10 cellular contexts compared by ENCODE assay signal in the genomic region with DNA sequence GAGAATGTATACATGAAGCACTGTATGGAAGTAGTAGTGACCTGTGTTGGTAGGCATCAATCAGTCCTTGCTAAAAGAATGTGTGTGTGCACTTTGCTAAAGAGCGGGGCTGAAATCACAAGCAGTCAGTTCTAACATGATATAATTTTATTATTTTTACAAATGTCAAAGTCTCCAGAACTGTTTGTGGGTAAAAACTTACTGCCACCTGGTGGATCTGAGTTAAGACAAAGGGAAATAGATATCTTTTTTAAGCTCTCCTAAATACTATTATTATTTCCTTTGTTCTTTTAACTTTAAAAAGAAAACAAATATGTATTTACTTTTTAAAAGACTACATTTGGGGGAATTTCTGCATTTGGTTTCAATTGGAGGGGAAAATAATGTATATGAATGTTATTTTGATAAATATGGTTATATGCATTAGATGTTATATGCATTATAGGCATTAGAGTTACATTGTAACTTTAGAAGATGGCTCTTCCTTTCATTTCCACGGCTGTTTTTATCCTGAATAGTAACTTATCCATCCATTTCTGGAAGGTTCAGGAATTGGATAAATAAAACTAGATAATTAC. TPM values are rescaled to one million over a fixed set of nuclear protein-coding genes. Genes with fewer than 3 reads are reported as not detected.
DNase-seq lines count a peak whose midpoint lies in the region; ATAC-seq and TF ChIP-seq lines count a peak whose summit lies in the region.
"Had no signal": no experiment of that assay in that cellular context is flagged by ENCODE, and none has a peak within 500 bp of the region (broad histone marks: within the 10 kb centered on the region; RNA-seq: fewer than 3 reads in every experiment).

No MANE protein-coding gene starts in this region.

- H3K4me3 ChIP-seq in BJ (ENCODE audit: low read depth, low read length) (no peak overlapping the region), brain microvascular endothelial cell (ENCODE audit: low read depth, low read length) (no peak overlapping the region), lower leg skin (ENCODE audit: low read depth, poor library complexity, severe bottlenecking) (no peak overlapping the region)

- ATAC-seq in HG02885 (IDR thresholded peaks at IDR 0.05; ENCODE audit: poor library complexity, unreplicated experiment) = peak; percentile 24
- peak; percentile 23 for ATAC-seq in memory B cell (ENCODE audit: low read depth)

- 36 to 46% methylated on average over 2 of the region's 2 CpGs for WGBS in lower leg skin, 2 donors

- H3K36me3 Mint-ChIP-seq in memory B cell = peaks cover 2% of the 10 kb centered on the region

- peaks cover 3% of the 10 kb centered on the region for H3K9me3 Mint-ChIP-seq in memory B cell

- no peak overlapping the region for H3K4me3 Mint-ChIP-seq in memory B cell

- no peak for TF ChIP-seq POLR2A in lower leg skin (IDR thresholded peaks at IDR 0.05)

- CTCF ChIA-PET in BJ (lab: Yijun Ruan, JAX) = interaction anchor here (0.6 to 3.9 kb wide), 14 partner anchors 8 to 581 kb away, joined by 3 to 19 read pairs (median 4); a partner anchor contains a TSS

- H3K27me3 ChIP-seq in BJ (ENCODE audit: control insufficient read depth, insufficient read depth, low read length) = 0 out of 2 replicates have a peak, but pooled peaks cover 2% of the 10 kb centered on the region
- H3K27me3 ChIP-seq in brain microvascular endothelial cell (replicated peaks) = no peaks in the 10 kb centered on the region

- peak; percentile 51 for TF ChIP-seq CTCF in BJ (IDR thresholded peaks at IDR 0.05; ENCODE audit: insufficient read depth, low read depth, low read length)
- peak; percentile 51 for TF ChIP-seq CTCF in brain microvascular endothelial cell (IDR thresholded peaks at IDR 0.05; ENCODE audit: low read depth, low read length, missing control alignments)
- TF ChIP-seq CTCF in lower leg skin (IDR thresholded peaks at IDR 0.05) = no peak

- no peak for DNase-seq in BJ (ENCODE audit: low read depth)
- DNase-seq in brain microvascular endothelial cell = no peak
- DNase-seq in memory B cell (ENCODE audit: low spot score in 2 of 2) = no peak
- DNase-seq in posterior cingulate gyrus = no peak
- DNase-seq in effector CD8-positive, alpha-beta T cell (lab: John Stamatoyannopoulos, UW) = no peak
- DNase-seq in lower leg skin (ENCODE audit: low spot score in 2 of 2) = no peak
- no peak for DNase-seq in activated CD8-positive, alpha-beta memory T cell treated with anti-CD3 and anti-CD28 coated beads for 24 hours

- in situ Hi-C loops in brain microvascular endothelial cell (cut with HindIII; ENCODE audit: low pct_ligation_motif_present, low sequenced_read_pairs) = no loop called here

- no peaks in the 10 kb centered on the region for H3K36me3 ChIP-seq in BJ (ENCODE audit: control insufficient read depth, insufficient read depth, low read length)
- no peaks in the 10 kb centered on the region for H3K36me3 ChIP-seq in brain microvascular endothelial cell (replicated peaks)
- H3K36me3 ChIP-seq: neutrophil had no signal

- H3K27me3 Mint-ChIP-seq in memory B cell = peaks cover 3% of the 10 kb centered on the region

- H3K27ac ChIP-seq in brain microvascular endothelial cell = no peak overlapping the region
- H3K27ac ChIP-seq: neutrophil had no signal

- intact Hi-C loops in posterior cingulate gyrus (cut with DNase I) (loop anchor here (2.0 to 10.0 kb wide), 2 partner anchors 208 to 580 kb away; a partner anchor contains a TSS), lower leg skin (cut with DNase I; ENCODE audit: low total_unique reads) (no loop called here)

- H3K4me1 Mint-ChIP-seq in memory B cell = no peaks in the 10 kb centered on the region

- POLR2A ChIA-PET in BJ (lab: Charles Lee) = no interaction called here

- no peak overlapping the region for H3K27ac Mint-ChIP-seq in memory B cell

RNA-seq across cellular contexts. Expression of a gene that starts 7.8 kb away (rescaled TPM):
- polyA plus RNA-seq in BJ (2011; rRNA removed) = 14.5 and 21.2 TPM in 2 replicates
- 36.3 and 43.8 TPM in 2 replicates for polyA minus RNA-seq in BJ (2011; rRNA and poly(A)+ RNA removed)
- total RNA-seq in lower leg skin = 10 to 100 TPM; 10.4 to 14.4 (median 12.5) TPM

RNA-seq across cellular contexts. Expression of a gene that starts 37.5 kb away (rescaled TPM):
- polyA plus RNA-seq in BJ (2011; rRNA removed) = not detected in 2 replicates
- not detected in 2 replicates for polyA minus RNA-seq in BJ (2011; rRNA and poly(A)+ RNA removed)
- total RNA-seq in lower leg skin = not detected
- total RNA-seq: activated CD8-positive, alpha-beta memory T cell treated with anti-CD3 and anti-CD28 coated beads for 36 hours had no signal

Comparison
In these comparisons a context has a peak if more than half of its experiments do, and no peak if none do; other contexts are left out.
1. CTCF ChIP-seq: peak in BJ (single experiment) and brain microvascular endothelial cell (single experiment); none in lower leg skin (0 of 3).